8 cellular contexts compared by ENCODE assay signal in genomic region chr18:76709659-76710645, GRCh38.
DNase-seq lines count a peak whose midpoint lies in the region; ATAC-seq and TF ChIP-seq lines count a peak whose summit lies in the region.

No MANE protein-coding gene starts in this region.

- CTCF ChIA-PET in AG04449 (lab: Yijun Ruan, JAX): interaction anchor here (0.6 to 7.0 kb wide), 45 partner anchors 9 to 364 kb away, joined by 3 to 176 read pairs (median 5); no protein-coding TSS in a partner anchor

- POLR2A ChIA-PET in AG04449 (lab: Yijun Ruan, JAX): no interaction called here

- no peak overlapping the region for H3K4me3 ChIP-seq in AG04449 (ENCODE audit: low read depth, low read length)

- TF ChIP-seq CTCF in AG04449 (IDR thresholded peaks at IDR 0.05; ENCODE audit: insufficient read depth, low read length, missing control alignments): peak; percentile 76

- ATAC-seq in GM18867 (IDR thresholded peaks at IDR 0.05; ENCODE audit: unreplicated experiment) (peak; percentile 73), HG03139 (IDR thresholded peaks at IDR 0.05; ENCODE audit: unreplicated experiment) (peak; percentile 85)

- DNase-seq in AG04449 (ENCODE audit: low read depth, low spot score) (no peak), NCI-H2227 treated with DMSO at 0.1 percent for 48 hours (lab: John Stamatoyannopoulos, UW) (peak; percentile 68), cerebellar cortex (ENCODE audit: low spot score) (peak; percentile 62), left kidney (ENCODE audit: low read depth, low spot score) (peak; percentile 86)
- peak; percentile 60 for DNase-seq in activated CD4-positive, CD25-positive, alpha-beta regulatory T cell treated with anti-CD3 and anti-CD28 coated beads, Interleukin-2, amount 50 U/mL, for 72 hours
- DNase-seq in stimulated activated CD4-positive, alpha-beta T cell treated with anti-CD3 and anti-CD28 coated beads, Interleukin-4, amount 100 ng/mL, for 48 hours (ENCODE audit: low read depth in 2 of 2): peak; percentile 34 to 43
